Comparison of ENCODE assay signal across 1 cellular context in genomic region chr10:87585565-87586514, GRCh38.
TF ChIP-seq lines count a peak whose summit lies in the region.

No MANE protein-coding gene starts in this region.

TF ChIP-seq in K562, 482 proteins besides CTCF, POLR2A, EP300 and RAD21 (continued from another document):
- TF ChIP-seq ZNF318 (IDR thresholded peaks at IDR 0.05; ENCODE audit: borderline replicate concordance in 1 of 2, low read depth in 1 of 2): no peak
- TF ChIP-seq PCBP1 (IDR thresholded peaks at IDR 0.05; ENCODE audit: low read depth, low read length, poor library complexity, severe bottlenecking): no peak
- peak; percentile 100 for TF ChIP-seq NFIX (CRISPR knock-in tag; IDR thresholded peaks at IDR 0.05; ENCODE audit: low read depth)
- TF ChIP-seq SMAD1 (IDR thresholded peaks at IDR 0.05; ENCODE audit: low read depth, low read length, partially characterized antibody): peak; percentile 96
- TF ChIP-seq PHTF2 (CRISPR knock-in tag; IDR thresholded peaks at IDR 0.05): no peak
- TF ChIP-seq FOSL1 (tag; conservative IDR thresholded peaks at IDR 0.05): peak; percentile 60
- TF ChIP-seq KDM4B (IDR thresholded peaks at IDR 0.05; ENCODE audit: borderline replicate concordance in 2 of 2, low read depth in 1 of 2): no peak
- TF ChIP-seq PBX2 (CRISPR knock-in tag; IDR thresholded peaks at IDR 0.05; ENCODE audit: low read depth): no peak
- peak; percentile 77 for TF ChIP-seq PBX2 (tag; conservative IDR thresholded peaks at IDR 0.05; ENCODE audit: low read depth)
- TF ChIP-seq ELF2 (CRISPR knock-in tag; IDR thresholded peaks at IDR 0.05): no peak
- no peak for TF ChIP-seq BACH1 (tag; IDR thresholded peaks at IDR 0.05)
- peak; percentile 68; the same call in 1 of the 2 replicates for TF ChIP-seq JUND (IDR thresholded peaks at IDR 0.05; ENCODE audit: borderline replicate concordance, low read depth, low read length)
- peak; percentile 68; the same call in 1 of the 3 replicates for TF ChIP-seq JUND (tag; IDR thresholded peaks at IDR 0.05; ENCODE audit: borderline replicate concordance, low read depth, low read length)
- TF ChIP-seq PURB (CRISPR knock-in tag; IDR thresholded peaks at IDR 0.05; ENCODE audit: low read depth): no peak
- 0 out of 2 replicates have a peak, but pooled peaks have one; percentile 39 for TF ChIP-seq SMARCE1 (IDR thresholded peaks at IDR 0.05)
- peak; percentile 100 for TF ChIP-seq NFIC (IDR thresholded peaks at IDR 0.05)
